In the genomic region with DNA sequence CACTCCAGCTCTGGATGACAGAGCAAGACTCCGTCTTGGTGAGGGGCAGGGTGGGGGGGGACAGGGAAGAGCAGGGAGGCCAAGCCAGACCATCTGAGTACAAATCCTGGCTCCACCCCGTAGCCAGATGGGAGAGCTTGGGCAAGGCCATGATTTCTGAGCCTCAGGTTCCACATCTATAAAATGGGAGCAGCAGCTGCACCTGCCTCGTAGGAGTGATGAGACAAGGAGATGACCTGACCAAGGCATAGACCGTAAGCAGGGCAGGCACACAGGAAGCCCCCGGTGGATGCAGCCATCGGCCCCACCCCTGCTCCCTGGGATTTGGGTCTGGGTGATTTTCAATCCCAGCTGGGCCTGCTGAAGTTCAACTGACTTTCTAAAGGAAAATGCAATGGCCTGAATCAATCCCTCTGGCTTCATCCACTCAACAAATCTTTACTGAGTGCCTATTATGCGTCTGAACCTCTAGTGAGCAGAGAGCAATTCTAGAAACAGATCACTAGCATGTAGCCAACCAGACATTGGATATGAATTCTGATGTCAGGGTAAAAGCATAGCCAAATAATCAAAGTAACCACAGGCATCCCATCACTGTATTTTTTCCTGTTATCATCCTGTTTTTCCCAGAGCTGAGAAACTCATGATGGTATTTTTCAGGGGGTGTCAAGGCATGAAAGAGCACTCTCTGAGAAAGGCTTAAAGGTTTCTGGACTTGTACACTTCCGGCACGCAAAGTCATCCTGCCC, we compare ENCODE assay signal across 19 cellular contexts.
A peak's percentile ranks its signal among the peaks of the same experiment; 100 is the strongest.
DNase-seq lines count a peak whose midpoint lies in the region; ATAC-seq, FAIRE-seq and TF ChIP-seq lines count a peak whose summit lies in the region.
"Had no signal": no experiment of that assay in that cellular context is flagged by ENCODE, and none has a peak within 500 bp of the region (broad histone marks: within the 10 kb centered on the region; RNA-seq: fewer than 3 reads in every experiment).

No MANE protein-coding gene starts in this region.

- H4K20me1 ChIP-seq in IMR-90 (ENCODE audit: insufficient read depth, low read length) (no peaks in the 10 kb centered on the region), K562 (replicated peaks; ENCODE audit: control insufficient read depth, insufficient read depth, low read length) (peaks cover 30% of the 10 kb centered on the region)

- H3K4me3 ChIP-seq in IMR-90 (ENCODE audit: insufficient read depth, low read depth, low read length) (no peak overlapping the region), K562 (no peak overlapping the region), mesenchymal stem cell (ENCODE audit: insufficient read depth in 1 of 2, low read depth in 1 of 2, low read length in 2 of 2) (no peak overlapping the region), vagina (no peak overlapping the region)
- H3K4me3 ChIP-seq: SJSA1 had no signal

- no peak overlapping the region for H3K4me3 Mint-ChIP-seq in stimulated activated naive B cell treated with anti-CD40 and anti-IgM and Interleukin-4, amounts not matched to agents 10 μg/mL and 1 μg/mL and 100 μg/mL, for 72 hours
- H3K4me3 Mint-ChIP-seq: B cell; CD8-positive, alpha-beta T cell had no signal

- H3K14ac ChIP-seq in IMR-90 (replicated peaks; ENCODE audit: low read depth, low read length), result no peak overlapping the region
- no peak overlapping the region for H3K14ac ChIP-seq in mesenchymal stem cell (ENCODE audit: low read length in 2 of 2)

- H3K9me3 ChIP-seq in IMR-90 (ENCODE audit: control insufficient read depth, insufficient read depth, low read length) (peaks cover 6% of the 10 kb centered on the region), K562 (replicated peaks; ENCODE audit: control insufficient read depth, insufficient read depth, low read depth, low read length) (no peaks in the 10 kb centered on the region), mesenchymal stem cell (ENCODE audit: control insufficient read depth, low read length) (peaks cover 4% of the 10 kb centered on the region), vagina (peaks cover 4% of the 10 kb centered on the region)

- TF ChIP-seq RAD21 in IMR-90 (IDR thresholded peaks at IDR 0.05; ENCODE audit: low read length) (no peak), K562 (CRISPR knock-in tag; conservative IDR thresholded peaks at IDR 0.05 in 1 of 2, IDR thresholded peaks at IDR 0.05 in 1 of 2) (no peak)

- H3K79me2 ChIP-seq in K562 (ENCODE audit: control insufficient read depth, insufficient read depth, low read length), result no peaks in the 10 kb centered on the region

- H2BK20ac ChIP-seq in IMR-90 (ENCODE audit: low read depth, low read length), result no peak overlapping the region

- FAIRE-seq in K562 (lab: Jason Lieb, UNC), result no peak
- FAIRE-seq: GM12891 had no signal

- H2BK5ac ChIP-seq in IMR-90 (ENCODE audit: low read depth, low read length, poor library complexity, severe bottlenecking) (no peak overlapping the region), mesenchymal stem cell (ENCODE audit: low read depth, low read length, poor library complexity, severe bottlenecking) (no peak overlapping the region)

- H2BK15ac ChIP-seq in IMR-90 (ENCODE audit: low read depth, low read length) (no peak overlapping the region), mesenchymal stem cell (ENCODE audit: low read depth, poor library complexity, severe bottlenecking) (no peak overlapping the region)

- WGBS in IMR-90 (ENCODE audit: extremely low coverage in 2 of 2, insufficient read length in 1 of 2), 2 experiments, result no CpG with 5 or more reads among the region's 9 CpGs
- 7% methylated on average over 8 of the region's 9 CpGs for WGBS in K562 (ENCODE audit: insufficient coverage, low coverage, missing lambda C conversion rate)
- WGBS in mesenchymal stem cell, result 91% methylated on average over 9 of the region's 9 CpGs

- dilution Hi-C loops in IMR-90 (cut with HindIII; ENCODE audit: low sequenced_read_pairs, unreplicated experiment), result no loop called here

- H2AK5ac ChIP-seq in IMR-90 (ENCODE audit: low read depth, low read length), result no peak overlapping the region
- H2AK5ac ChIP-seq in mesenchymal stem cell (ENCODE audit: low read length, severe bottlenecking), result no peak overlapping the region

- no peak overlapping the region for H2AK9ac ChIP-seq in IMR-90 (replicated peaks; ENCODE audit: low read depth, low read length, poor library complexity)

- no peaks in the 10 kb centered on the region for H3K9me1 ChIP-seq in IMR-90 (ENCODE audit: insufficient read depth, low read length)
- H3K9me1 ChIP-seq in K562 (ENCODE audit: control insufficient read depth, insufficient read depth, low read length), result no peaks in the 10 kb centered on the region

- H3K4ac ChIP-seq in IMR-90 (ENCODE audit: low read depth, low read length) (no peak overlapping the region), mesenchymal stem cell (ENCODE audit: low read depth in 1 of 2, low read length in 2 of 2) (no peak overlapping the region)

- no peaks in the 10 kb centered on the region; the same call in 1 of the 2 replicates for H3K36me3 ChIP-seq in IMR-90 (ENCODE audit: control insufficient read depth, insufficient read depth, low read length)
- no peaks in the 10 kb centered on the region for H3K36me3 ChIP-seq in K562 (ENCODE audit: control insufficient read depth, insufficient read depth, low read length)
- no peaks in the 10 kb centered on the region for H3K36me3 ChIP-seq in mesenchymal stem cell (ENCODE audit: control insufficient read depth in 1 of 2, insufficient read depth in 2 of 2, low read depth in 1 of 2, low read length in 2 of 2)
- no peaks in the 10 kb centered on the region for H3K36me3 ChIP-seq in vagina
- H3K36me3 ChIP-seq: SJSA1 had no signal

- no peak overlapping the region for H3K27ac Mint-ChIP-seq in stimulated activated naive B cell treated with anti-CD40 and anti-IgM and Interleukin-4, amounts not matched to agents 10 μg/mL and 1 μg/mL and 100 μg/mL, for 72 hours
- H3K27ac Mint-ChIP-seq: B cell; CD8-positive, alpha-beta T cell had no signal

- H3K79me1 ChIP-seq in IMR-90 (ENCODE audit: low read depth in 1 of 2, low read length in 2 of 2) (no peaks in the 10 kb centered on the region), mesenchymal stem cell (replicated peaks; ENCODE audit: low read length, poor library complexity, severe bottlenecking) (no peaks in the 10 kb centered on the region)

- no peak overlapping the region for H4K5ac ChIP-seq in IMR-90 (ENCODE audit: low read depth, low read length)

- H3K18ac ChIP-seq in IMR-90 (ENCODE audit: low read depth, low read length), result no peak overlapping the region
- no peak overlapping the region for H3K18ac ChIP-seq in mesenchymal stem cell (ENCODE audit: low read depth in 1 of 2, low read length in 2 of 2)

- BruUV-seq in IMR-90 (replicated peaks; lab: Mats Ljungman, UMichigan) (no TSS peak), K562 (replicated peaks; lab: Mats Ljungman, UMichigan) (no TSS peak)

- CTCF ChIA-PET in IMR-90 (lab: Yijun Ruan, JAX), result no interaction called here
- CTCF ChIA-PET in K562 (lab: Yijun Ruan, JAX; ENCODE audit: low intra/inter-chr PET ratio), result no interaction called here

- TF ChIP-seq POLR2A in IMR-90 (IDR thresholded peaks at IDR 0.05; ENCODE audit: low read depth, low read length) (no peak), K562 (conservative IDR thresholded peaks at IDR 0.05) (no peak), vagina (IDR thresholded peaks at IDR 0.05) (no peak)

- H3K36me3 Mint-ChIP-seq in stimulated activated naive B cell treated with anti-CD40 and anti-IgM and Interleukin-4, amounts not matched to agents 10 μg/mL and 1 μg/mL and 100 μg/mL, for 72 hours, result peaks cover 2 to 4% of the 10 kb centered on the region in 2 donors
- H3K36me3 Mint-ChIP-seq: CD8-positive, alpha-beta T cell had no signal

- no peak overlapping the region for H3K56ac ChIP-seq in IMR-90 (ENCODE audit: extremely low read depth, insufficient read depth, low read length)

- DNase-seq in IMR-90, result peak; percentile 44
- DNase-seq in K562 (ENCODE audit: extremely low read depth in 1 of 4, low spot score in 3 of 4), result no peak
- DNase-seq in mesenchymal stem cell, result peak; percentile 4
- no peak for DNase-seq in vagina (ENCODE audit: extremely low spot score in 2 of 2)
- DNase-seq in stimulated activated naive B cell treated with anti-CD40 and anti-IgM and Interleukin-4, amounts not matched to agents 10 μg/mL and 1 μg/mL and 100 μg/mL, for 72 hours, result no peak
- no peak for DNase-seq in NAMALWA (ENCODE audit: low spot score)
- DNase-seq in KG1 (lab: John Stamatoyannopoulos, UW), result no peak
- DNase-seq: CD8-positive, alpha-beta T cell; DMS79 treated with DMSO at 0.1 percent for 48 hours; HCEC 1CT; NCI-H1048; NCI-H1436 treated with DMSO at 0.1 percent for 48 hours; NCI-H2081; NCI-H510A; NCI-H774; RPMI8226 had no signal

- POLR2A ChIA-PET in IMR-90 (lab: Charles Lee; ENCODE audit: unreplicated experiment) (no interaction called here), K562 (lab: Yijun Ruan, JAX) (interaction anchor here (1.2 kb wide), 1 partner anchor 37 kb away, joined by 3 read pairs; no protein-coding TSS in a partner anchor)

- in situ Hi-C loops in IMR-90 (cut with MboI; ENCODE audit: low sequenced_read_pairs) (no loop called here), K562 (cut with MboI) (no loop called here)

- intact Hi-C loops in IMR-90 (cut with micrococcal nuclease) (no loop called here), K562 (cut with micrococcal nuclease) (no loop called here), vagina (cut with DNase I) (no loop called here)

- H3K4me1 Mint-ChIP-seq in stimulated activated naive B cell treated with anti-CD40 and anti-IgM and Interleukin-4, amounts not matched to agents 10 μg/mL and 1 μg/mL and 100 μg/mL, for 72 hours, result peaks cover 17 to 27% of the 10 kb centered on the region in 2 donors

- no peak for TF ChIP-seq EP300 in K562 (IDR thresholded peaks at IDR 0.05; ENCODE audit: low read length)

- peaks cover 70% of the 10 kb centered on the region for H3K27me3 ChIP-seq in IMR-90 (ENCODE audit: control insufficient read depth, insufficient read depth, low read length)
- H3K27me3 ChIP-seq in K562 (ENCODE audit: control insufficient read depth in 2 of 2, insufficient read depth in 2 of 2, low read length in 2 of 2), result peaks cover 45 to 80% of the 10 kb centered on the region in 2 experiments
- H3K27me3 ChIP-seq in mesenchymal stem cell (ENCODE audit: control insufficient read depth in 1 of 2, insufficient read depth in 1 of 2, low read length in 2 of 2), result peaks cover 73 to 81% of the 10 kb centered on the region in 2 experiments
- no peaks in the 10 kb centered on the region for H3K27me3 ChIP-seq in vagina

- H3K4me1 ChIP-seq in IMR-90 (ENCODE audit: control insufficient read depth, insufficient read depth, low read length), result no peaks in the 10 kb centered on the region
- peaks cover 8 to 31% of the 10 kb centered on the region in 2 experiments; a peak in 4 of 5 replicates for H3K4me1 ChIP-seq in K562 (replicated peaks in 1 of 2; ENCODE audit: control insufficient read depth in 2 of 2, insufficient read depth in 2 of 2, low read length in 2 of 2)
- H3K4me1 ChIP-seq in mesenchymal stem cell (ENCODE audit: control insufficient read depth, insufficient read depth, low read depth, low read length), result peaks cover 12% of the 10 kb centered on the region
- peaks cover 30% of the 10 kb centered on the region for H3K4me1 ChIP-seq in vagina
- H3K4me1 ChIP-seq: SJSA1 had no signal

- no peak overlapping the region for H3K23ac ChIP-seq in IMR-90 (ENCODE audit: low read depth, low read length)
- H3K23ac ChIP-seq in mesenchymal stem cell (ENCODE audit: low read length in 2 of 2), result no peak overlapping the region

- H2BK120ac ChIP-seq in IMR-90 (ENCODE audit: low read depth, low read length) (no peak overlapping the region), mesenchymal stem cell (ENCODE audit: low read depth, low read length) (no peak overlapping the region)

- H2AFZ ChIP-seq in IMR-90 (replicated peaks; ENCODE audit: low read length, poor library complexity) (no peak overlapping the region), K562 (ENCODE audit: low read depth, low read length) (no peak overlapping the region), mesenchymal stem cell (ENCODE audit: low read depth, low read length) (no peak overlapping the region)

- H3K9me3 Mint-ChIP-seq in stimulated activated naive B cell treated with anti-CD40 and anti-IgM and Interleukin-4, amounts not matched to agents 10 μg/mL and 1 μg/mL and 100 μg/mL, for 72 hours, result peaks cover 0 to 2% of the 10 kb centered on the region in 2 donors

- H3K27ac ChIP-seq in IMR-90 (ENCODE audit: insufficient read depth, low read length), result no peak overlapping the region
- no peak overlapping the region for H3K27ac ChIP-seq in K562 (ENCODE audit: extremely low read depth, low read depth, low read length)
- H3K27ac ChIP-seq in mesenchymal stem cell (ENCODE audit: low read length, poor library complexity, severe bottlenecking), result no peak overlapping the region
- peak overlapping the region; percentile 13 for H3K27ac ChIP-seq in vagina
- H3K27ac ChIP-seq: SJSA1 had no signal

- H4K8ac ChIP-seq in IMR-90 (ENCODE audit: low read depth in 2 of 2, low read length in 2 of 2) (no peak overlapping the region), mesenchymal stem cell (ENCODE audit: low read length) (no peak overlapping the region)

- peaks cover 32 to 63% of the 10 kb centered on the region in 2 donors for H3K27me3 Mint-ChIP-seq in stimulated activated naive B cell treated with anti-CD40 and anti-IgM and Interleukin-4, amounts not matched to agents 10 μg/mL and 1 μg/mL and 100 μg/mL, for 72 hours

- no peak overlapping the region for H3K9ac ChIP-seq in IMR-90 (ENCODE audit: low read depth, low read length)
- H3K9ac ChIP-seq in K562 (ENCODE audit: insufficient read depth in 1 of 2, low read depth in 2 of 2, low read length in 2 of 2), result no peak overlapping the region
- no peak overlapping the region for H3K9ac ChIP-seq in mesenchymal stem cell (ENCODE audit: low read length)

- no peak overlapping the region for H2BK12ac ChIP-seq in mesenchymal stem cell (ENCODE audit: low read length in 2 of 2)

- H3K4me2 ChIP-seq in IMR-90 (ENCODE audit: low read depth, low read length), result no peak overlapping the region
- H3K4me2 ChIP-seq in K562 (ENCODE audit: insufficient read depth, low read length), result no peak overlapping the region
- H3K4me2 ChIP-seq in mesenchymal stem cell (ENCODE audit: low read length, poor library complexity, severe bottlenecking), result no peak overlapping the region

- ATAC-seq in IMR-90 (ENCODE audit: low read depth) (peak; percentile 42; the same call in 1 of the 2 replicates), K562 (no peak)
- no peak for ATAC-seq in stimulated activated naive B cell treated with anti-CD40 and anti-IgM and Interleukin-4, amounts not matched to agents 10 μg/mL and 1 μg/mL and 100 μg/mL, for 72 hours (replicated peaks)
- ATAC-seq: CD8-positive, alpha-beta T cell had no signal

- TF ChIP-seq CTCF in IMR-90 (conservative IDR thresholded peaks at IDR 0.05; ENCODE audit: low read depth, low read length) (no peak), K562 (IDR thresholded peaks at IDR 0.05 in 2 of 3, conservative IDR thresholded peaks at IDR 0.05 in 1 of 3; ENCODE audit: insufficient read depth in 2 of 3, low read depth in 1 of 3, low read length in 3 of 3) (no peak), vagina (IDR thresholded peaks at IDR 0.05) (no peak)

- no peak overlapping the region for H4K91ac ChIP-seq in IMR-90 (ENCODE audit: insufficient read depth, low read depth, low read length)
- H4K91ac ChIP-seq in mesenchymal stem cell (ENCODE audit: low read length), result no peak overlapping the region

Comparison
In these comparisons a context has a peak if more than half of its experiments do, and no peak if none do; other contexts are left out.
1. DNase-seq: peak in IMR-90 (single experiment) and mesenchymal stem cell (single experiment); none in K562 (0 of 4), vagina (0 of 2), stimulated activated naive B cell treated with anti-CD40 and anti-IgM and Interleukin-4, amounts not matched to agents 10 μg/mL and 1 μg/mL and 100 μg/mL, for 72 hours (single experiment), NAMALWA (single experiment) and KG1 (single experiment).